Comparison of ENCODE assay signal across 8 cellular contexts in the genomic region with DNA sequence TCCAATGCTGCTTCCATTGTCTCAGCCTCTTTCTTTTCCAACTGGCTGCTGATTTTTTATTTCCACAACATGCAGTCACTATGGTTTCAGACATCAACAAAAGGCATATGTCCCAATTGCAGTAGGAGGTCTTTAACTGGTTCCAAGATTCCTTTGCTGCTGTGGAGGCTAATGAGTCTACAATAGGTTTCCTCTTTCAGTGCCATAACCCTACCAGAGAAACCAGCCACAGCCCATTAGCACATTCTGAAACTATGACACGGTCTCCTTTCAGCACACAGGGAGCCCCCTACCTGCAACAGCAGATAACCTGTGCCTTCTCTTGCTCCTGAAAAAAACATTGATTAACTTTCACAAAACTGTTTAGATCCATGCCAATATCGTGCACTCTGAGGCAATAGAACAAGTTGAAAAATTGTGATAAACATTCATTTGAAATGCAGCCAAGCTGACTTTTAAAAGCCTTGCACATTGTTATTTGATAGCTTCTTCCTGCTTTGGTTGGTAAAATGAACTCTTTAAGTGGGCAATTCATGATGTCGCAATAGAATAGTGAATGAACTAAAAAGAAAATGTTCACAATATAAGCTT. TPM values are rescaled to one million over a fixed set of nuclear protein-coding genes. Genes with fewer than 3 reads are reported as not detected.
DNase-seq lines count a peak whose midpoint lies in the region; ATAC-seq and TF ChIP-seq lines count a peak whose summit lies in the region.

No MANE protein-coding gene starts in this region.

- H3K36me3 Mint-ChIP-seq in T-helper 2 cell treated with Interferon-gamma antibody and Interleukin-4, amounts not matched to agents 5 μg/mL and 100 μg/mL, for 36 hours (ENCODE audit: low read depth), result no peaks in the 10 kb centered on the region

- H3K4me1 ChIP-seq in adipocyte (ENCODE audit: control insufficient read depth, insufficient read depth, low read length), result peaks cover 22% of the 10 kb centered on the region

- no peaks in the 10 kb centered on the region for H3K9me3 ChIP-seq in adipocyte (ENCODE audit: control insufficient read depth, low read length)

- DNase-seq in AG09319 (ENCODE audit: extremely low read depth, low read depth) (peak; percentile 88), LHCN-M2 (ENCODE audit: low read depth) (peak; percentile 89), adipocyte (ENCODE audit: low read depth) (peak; percentile 92), kidney epithelial cell (ENCODE audit: low read depth) (peak; percentile 37), NCI-H526 (lab: John Stamatoyannopoulos, UW) (no peak)
- no peak for DNase-seq in T-helper 2 cell treated with Interferon-gamma antibody and Interleukin-4, amounts not matched to agents 5 μg/mL and 100 μg/mL, for 36 hours (ENCODE audit: low spot score)

- H3K4me1 Mint-ChIP-seq in T-helper 2 cell treated with Interferon-gamma antibody and Interleukin-4, amounts not matched to agents 5 μg/mL and 100 μg/mL, for 36 hours (ENCODE audit: low read depth), result no peaks in the 10 kb centered on the region

- H3K4me3 ChIP-seq in adipocyte (ENCODE audit: low read length), result peak overlapping the region; percentile 24
- H3K4me3 ChIP-seq in kidney epithelial cell (ENCODE audit: low read depth, low read length), result no peak overlapping the region

- TF ChIP-seq CTCF in AG09319 (IDR thresholded peaks at IDR 0.05; ENCODE audit: low read depth, low read length) (peak; percentile 21), kidney epithelial cell (IDR thresholded peaks at IDR 0.05; ENCODE audit: insufficient read depth, low read length, poor library complexity, severe bottlenecking) (peak; percentile 25)

- no peak overlapping the region for H3K27ac Mint-ChIP-seq in T-helper 2 cell treated with Interferon-gamma antibody and Interleukin-4, amounts not matched to agents 5 μg/mL and 100 μg/mL, for 36 hours

- H3K9me3 Mint-ChIP-seq in T-helper 2 cell treated with Interferon-gamma antibody and Interleukin-4, amounts not matched to agents 5 μg/mL and 100 μg/mL, for 36 hours, result no peaks in the 10 kb centered on the region

- H3K9ac ChIP-seq in adipocyte (ENCODE audit: low read length), result peak overlapping the region; percentile 2

- H3K36me3 ChIP-seq in adipocyte (ENCODE audit: control insufficient read depth, insufficient read depth, low read length, severe bottlenecking) (no peaks in the 10 kb centered on the region), kidney epithelial cell (ENCODE audit: control insufficient read depth, insufficient read depth, low read length) (no peaks in the 10 kb centered on the region)

- peaks cover 8% of the 10 kb centered on the region for H3K27me3 Mint-ChIP-seq in T-helper 2 cell treated with Interferon-gamma antibody and Interleukin-4, amounts not matched to agents 5 μg/mL and 100 μg/mL, for 36 hours (ENCODE audit: low read depth)

- no peak overlapping the region for H3K4me3 Mint-ChIP-seq in T-helper 2 cell treated with Interferon-gamma antibody and Interleukin-4, amounts not matched to agents 5 μg/mL and 100 μg/mL, for 36 hours

- ATAC-seq in HG03521 (IDR thresholded peaks at IDR 0.05; ENCODE audit: unreplicated experiment) (no peak), GM18517 (IDR thresholded peaks at IDR 0.05; ENCODE audit: unreplicated experiment) (no peak)

- H3K27me3 ChIP-seq in adipocyte (replicated peaks; ENCODE audit: control insufficient read depth, insufficient read depth, low read length) (no peaks in the 10 kb centered on the region), kidney epithelial cell (ENCODE audit: control insufficient read depth, insufficient read depth, low read length) (no peaks in the 10 kb centered on the region)

RNA-seq across cellular contexts. Expression of a gene that starts 32.4 kb away (rescaled TPM):
- not detected in 2 replicates for total RNA-seq in LHCN-M2 (2014; rRNA removed)
- polyA plus RNA-seq in LHCN-M2 (2012), result 0.06 TPM
- total RNA-seq in kidney epithelial cell, result not detected in 2 replicates

Comparison
In these comparisons a context has a peak if more than half of its experiments do, and no peak if none do; other contexts are left out.
1. DNase-seq: peak in AG09319 (single experiment), LHCN-M2 (single experiment), adipocyte (single experiment) and kidney epithelial cell (single experiment); none in NCI-H526 (0 of 2) and T-helper 2 cell treated with Interferon-gamma antibody and Interleukin-4, amounts not matched to agents 5 μg/mL and 100 μg/mL, for 36 hours (single experiment).